In genomic region chr1:241356519-241357365, GRCh38 we compare ENCODE assay signal across 8 cellular contexts. TPM values are rescaled to one million over a fixed set of nuclear protein-coding genes. Genes with fewer than 3 reads are reported as not detected.
DNase-seq lines count a peak whose midpoint lies in the region; ATAC-seq and TF ChIP-seq lines count a peak whose summit lies in the region.

RGS7 (minus strand) TSS chr1:241357205.

- TF ChIP-seq CTCF in DOHH2 (IDR thresholded peaks at IDR 0.05; ENCODE audit: low read depth, low read length, poor library complexity, severe bottlenecking) = no peak
- TF ChIP-seq CTCF in SK-N-SH (IDR thresholded peaks at IDR 0.05) = no peak

- peaks cover 11% of the 10 kb centered on the region for H3K27me3 Mint-ChIP-seq in memory B cell

- no peak within 1 kb of the TSS for H3K27ac ChIP-seq in DOHH2 (ENCODE audit: low read depth, low read length)
- no peak within 1 kb of the TSS for H3K27ac ChIP-seq in HUES64 (ENCODE audit: low read depth, low read length)
- H3K27ac ChIP-seq in SK-N-SH (ENCODE audit: low read depth in 2 of 2, low read length in 1 of 2) = peak within 1 kb of the TSS in 1 of 2 experiments; percentile 78; a peak in 2 of 4 replicates
- H3K27ac ChIP-seq in thymus (ENCODE audit: low read depth) = no peak within 1 kb of the TSS

- peak within 1 kb of the TSS; percentile 68; the same call in 1 of the 2 replicates for H2AFZ ChIP-seq in SK-N-SH (ENCODE audit: low read depth)

- no peak for TF ChIP-seq RAD21 in SK-N-SH (IDR thresholded peaks at IDR 0.05; ENCODE audit: low read length)

- H3K27me3 ChIP-seq in DOHH2 (ENCODE audit: control insufficient read depth, low read length) = peaks cover 16% of the 10 kb centered on the region
- peaks cover 53% of the 10 kb centered on the region for H3K27me3 ChIP-seq in HUES64 (ENCODE audit: insufficient read depth, low read length)
- peaks cover 17% of the 10 kb centered on the region; the same call in 1 of the 2 replicates for H3K27me3 ChIP-seq in SK-N-SH (ENCODE audit: insufficient read depth)
- peaks cover 30% of the 10 kb centered on the region for H3K27me3 ChIP-seq in thymus (ENCODE audit: control insufficient read depth, insufficient read depth)

- H4K20me1 ChIP-seq in DOHH2 (ENCODE audit: control insufficient read depth, insufficient read depth, low read depth, low read length) = no peaks in the 10 kb centered on the region
- no peaks in the 10 kb centered on the region for H4K20me1 ChIP-seq in SK-N-SH (ENCODE audit: insufficient read depth)

- DNase-seq in SK-N-SH (peak; percentile 97), epidermal melanocyte (ENCODE audit: insufficient read length, low spot score) (peak; percentile 50), memory B cell (ENCODE audit: low spot score in 2 of 2) (peak; percentile 16 to 39), OCI-M2 (lab: John Stamatoyannopoulos, UW; ENCODE audit: unreplicated experiment) (no peak)

- TF ChIP-seq EP300 in SK-N-SH (IDR thresholded peaks at IDR 0.05; ENCODE audit: borderline replicate concordance in 1 of 2, low read depth in 1 of 2, low read length in 1 of 2) = no peak

- H3K9me2 ChIP-seq in DOHH2 (replicated peaks; ENCODE audit: control insufficient read depth, low read length) (no peaks in the 10 kb centered on the region), SK-N-SH (no peaks in the 10 kb centered on the region)

- H3K4me3 ChIP-seq in DOHH2 (ENCODE audit: low read length) = peak within 1 kb of the TSS; percentile 65
- H3K4me3 ChIP-seq in HUES64 (ENCODE audit: low read length) = peak within 1 kb of the TSS; percentile 71
- peak within 1 kb of the TSS; percentile 66 to 69 for H3K4me3 ChIP-seq in SK-N-SH (ENCODE audit: low read depth in 2 of 2, low read length in 1 of 2)
- H3K4me3 ChIP-seq in thymus (ENCODE audit: low read length) = peak within 1 kb of the TSS; percentile 24

- no peaks in the 10 kb centered on the region for H3K9me3 Mint-ChIP-seq in memory B cell

- peak within 1 kb of the TSS; percentile 58 for H3K4me2 ChIP-seq in DOHH2 (ENCODE audit: low read length)
- H3K4me2 ChIP-seq in SK-N-SH = peak within 1 kb of the TSS; percentile 85

- H3F3A ChIP-seq in DOHH2 (ENCODE audit: control insufficient read depth, insufficient read depth) (no peaks in the 10 kb centered on the region), SK-N-SH (replicated peaks; ENCODE audit: insufficient read depth) (peaks cover 6% of the 10 kb centered on the region)

- POLR2A ChIA-PET in SK-N-SH (lab: Yijun Ruan, JAX) = no interaction called here

- H3K9ac ChIP-seq in HUES64 (ENCODE audit: low read depth, low read length) = peak within 1 kb of the TSS; percentile 69
- H3K9ac ChIP-seq in SK-N-SH = no peak within 1 kb of the TSS

- ATAC-seq in GM21515 (IDR thresholded peaks at IDR 0.05; ENCODE audit: unreplicated experiment) (peak; percentile 64), memory B cell (ENCODE audit: low read depth) (peak; percentile 76)

- CTCF ChIA-PET in SK-N-SH (lab: Yijun Ruan, JAX) = no interaction called here

- H3K9me3 ChIP-seq in DOHH2 (ENCODE audit: control insufficient read depth, insufficient read depth, low read length) (no peaks in the 10 kb centered on the region), HUES64 (ENCODE audit: insufficient read depth, low read depth, low read length) (no peaks in the 10 kb centered on the region), SK-N-SH (no peaks in the 10 kb centered on the region), thymus (ENCODE audit: control insufficient read depth) (no peaks in the 10 kb centered on the region)

- WGBS in HUES64 = under 1% methylated on average over 105 of the region's 105 CpGs
- WGBS in SK-N-SH (ENCODE audit: low lambda C conversion rate) = 0% methylated on average over 2 of the region's 105 CpGs
- under 1% methylated on average over 105 of the region's 105 CpGs for WGBS in thymus

- peaks cover 3% of the 10 kb centered on the region for H3K4me1 Mint-ChIP-seq in memory B cell

- H3K27ac Mint-ChIP-seq in memory B cell = no peak within 1 kb of the TSS

- H3K79me2 ChIP-seq in DOHH2 (ENCODE audit: control insufficient read depth, low read length) (no peaks in the 10 kb centered on the region), SK-N-SH (ENCODE audit: insufficient read depth) (no peaks in the 10 kb centered on the region)

- H3K36me3 Mint-ChIP-seq in memory B cell = no peaks in the 10 kb centered on the region

- H3K4me3 Mint-ChIP-seq in memory B cell = peak within 1 kb of the TSS; percentile 83

- H3K4me1 ChIP-seq in DOHH2 (ENCODE audit: control insufficient read depth, low read length) (peaks cover 13% of the 10 kb centered on the region), HUES64 (ENCODE audit: insufficient read depth, low read length) (peaks cover 6% of the 10 kb centered on the region; the same call in 1 of the 2 replicates), SK-N-SH (ENCODE audit: control insufficient read depth in 1 of 2, insufficient read depth in 2 of 2, low read depth in 1 of 2, low read length in 1 of 2) (peaks cover 0 to 13% of the 10 kb centered on the region in 2 experiments; a peak in 2 of 4 replicates), thymus (ENCODE audit: control insufficient read depth, insufficient read depth, low read length) (no peaks in the 10 kb centered on the region)

- no peaks in the 10 kb centered on the region for H3K36me3 ChIP-seq in DOHH2 (ENCODE audit: control insufficient read depth, low read length)
- no peaks in the 10 kb centered on the region for H3K36me3 ChIP-seq in HUES64 (ENCODE audit: insufficient read depth, low read length)
- no peaks in the 10 kb centered on the region for H3K36me3 ChIP-seq in SK-N-SH (replicated peaks in 1 of 2; ENCODE audit: control insufficient read depth in 1 of 2, insufficient read depth in 2 of 2, low read length in 1 of 2)
- no peaks in the 10 kb centered on the region for H3K36me3 ChIP-seq in thymus (ENCODE audit: control insufficient read depth, insufficient read depth)

TF ChIP-seq in SK-N-SH, 30 proteins besides CTCF, POLR2A, EP300 and RAD21 (continues in another document):
- TF ChIP-seq NRF1 (IDR thresholded peaks at IDR 0.05; ENCODE audit: low read depth, low read length) (peak; percentile 13; the same call in 1 of the 2 replicates), MXI1 (IDR thresholded peaks at IDR 0.05; ENCODE audit: low read depth, low read length) (peak; percentile 41; the same call in 1 of the 2 replicates), TAF1 (IDR thresholded peaks at IDR 0.05; ENCODE audit: borderline replicate concordance, low read depth, low read length) (no peak), MEF2A (IDR thresholded peaks at IDR 0.05; ENCODE audit: borderline replicate concordance, low read depth) (no peak), POLR2AphosphoS5 (IDR thresholded peaks at IDR 0.05; ENCODE audit: low read depth, low read length) (no peak), REST (IDR thresholded peaks at IDR 0.05; ENCODE audit: low read depth, low read length) (peak; percentile 92), USF2 (IDR thresholded peaks at IDR 0.05; ENCODE audit: borderline replicate concordance, low read depth, low read length) (peak; percentile 35; the same call in 1 of the 2 replicates), SMC3 (IDR thresholded peaks at IDR 0.05; ENCODE audit: low read depth, low read length) (no peak)
- TF ChIP-seq, protein P1, sequence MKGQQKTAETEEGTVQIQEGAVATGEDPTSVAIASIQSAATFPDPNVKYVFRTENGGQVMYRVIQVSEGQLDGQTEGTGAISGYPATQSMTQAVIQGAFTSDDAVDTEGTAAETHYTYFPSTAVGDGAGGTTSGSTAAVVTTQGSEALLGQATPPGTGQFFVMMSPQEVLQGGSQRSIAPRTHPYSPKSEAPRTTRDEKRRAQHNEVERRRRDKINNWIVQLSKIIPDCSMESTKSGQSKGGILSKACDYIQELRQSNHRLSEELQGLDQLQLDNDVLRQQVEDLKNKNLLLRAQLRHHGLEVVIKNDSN (IDR thresholded peaks at IDR 0.05; ENCODE audit: borderline replicate concordance, low read depth) = peak; percentile 84

RNA-seq across cellular contexts. Expression of gene RGS7, which starts in this region (rescaled TPM):
- 0.90 TPM for polyA plus RNA-seq in HUES64 (2013, experiment 1 of 2)
- polyA plus RNA-seq in HUES64 (2013, experiment 2 of 2) = 1.2 TPM
- polyA plus RNA-seq in SK-N-SH (2012; rRNA removed) (0.36 and 0.60 TPM in 2 replicates), thymus (0.07 TPM)
- polyA plus RNA-seq in SK-N-SH (2012; cell fraction: cytosol; rRNA removed) = 0.69 and 0.95 TPM in 2 replicates
- 0.16 and 0.21 TPM in 2 replicates for polyA plus RNA-seq in SK-N-SH (2012; cell fraction: nucleus; rRNA removed)

Comparison
In these comparisons a context has a peak if more than half of its experiments do, and no peak if none do; other contexts are left out.
1. Peak in DNase-seq, H3K4me3 ChIP-seq and H3K4me2 ChIP-seq in SK-N-SH; RNA of the gene not detected or under 1 TPM.